8 cellular contexts compared by ENCODE assay signal in genomic region chr3:52537726-52538421, GRCh38. TPM values are rescaled to one million over a fixed set of nuclear protein-coding genes. Genes with fewer than 3 reads are reported as not detected.
DNase-seq lines count a peak whose midpoint lies in the region; ATAC-seq and TF ChIP-seq lines count a peak whose summit lies in the region.

No MANE protein-coding gene starts in this region.

- H3K4me2 ChIP-seq in BLaER1: peak overlapping the region; percentile 95

- H3K9ac ChIP-seq in BLaER1 (peak overlapping the region; percentile 87), colonic mucosa (ENCODE audit: low read depth in 2 of 2, low read length in 2 of 2) (peak overlapping the region in 1 of 2 donors; percentile 95)

- peaks cover 0 to 2% of the 10 kb centered on the region in 2 donors for H3K27me3 Mint-ChIP-seq in natural killer cell treated with Interleukin-12 subunit alpha and Interleukin-12 subunit beta and Interleukin-15 and Interleukin-18, amount 100 ng/mL, for 72 hours

- no peaks in the 10 kb centered on the region for H3K27me3 ChIP-seq in BLaER1
- H3K27me3 ChIP-seq in MG63: no peaks in the 10 kb centered on the region
- no peaks in the 10 kb centered on the region for H3K27me3 ChIP-seq in colonic mucosa

- H3K4me3 ChIP-seq in BLaER1 (peak overlapping the region; percentile 81), MG63 (peak overlapping the region; percentile 84), colonic mucosa (peak overlapping the region; percentile 75)

- no peak for TF ChIP-seq CTCF in colonic mucosa (IDR thresholded peaks at IDR 0.05)

- peaks cover 45% of the 10 kb centered on the region for H3K4me1 ChIP-seq in BLaER1
- H3K4me1 ChIP-seq in colonic mucosa: peaks cover 14% of the 10 kb centered on the region

- no peaks in the 10 kb centered on the region for H3K9me3 Mint-ChIP-seq in natural killer cell treated with Interleukin-12 subunit alpha and Interleukin-12 subunit beta and Interleukin-15 and Interleukin-18, amount 100 ng/mL, for 72 hours

- peaks cover 49% of the 10 kb centered on the region for H4K20me1 ChIP-seq in BLaER1

- intact Hi-C loops in colonic mucosa (cut with DNase I): no loop called here

- no peak for ATAC-seq in natural killer cell treated with Interleukin-12 subunit alpha and Interleukin-12 subunit beta and Interleukin-15 and Interleukin-18, amount 100 ng/mL, for 72 hours
- no peak for ATAC-seq in GM18502 (IDR thresholded peaks at IDR 0.05; ENCODE audit: poor library complexity, unreplicated experiment)

- H3K27ac ChIP-seq in BLaER1 (no peak overlapping the region), colonic mucosa (no peak overlapping the region)

- DNase-seq in MG63 (no peak), colonic mucosa (peak; percentile 18), cerebellar nuclear complex (lab: John Stamatoyannopoulos, UW) (no peak), DMS153 (lab: John Stamatoyannopoulos, UW) (no peak), HCEC 1CT (no peak)
- DNase-seq in natural killer cell treated with Interleukin-12 subunit alpha and Interleukin-12 subunit beta and Interleukin-15 and Interleukin-18, amount 100 ng/mL, for 72 hours (ENCODE audit: low spot score): no peak

- peak overlapping the region; percentile 91 to 93 for H3K27ac Mint-ChIP-seq in natural killer cell treated with Interleukin-12 subunit alpha and Interleukin-12 subunit beta and Interleukin-15 and Interleukin-18, amount 100 ng/mL, for 72 hours

- no peaks in the 10 kb centered on the region for H3K9me3 ChIP-seq in BLaER1
- H3K9me3 ChIP-seq in MG63: no peaks in the 10 kb centered on the region
- no peaks in the 10 kb centered on the region for H3K9me3 ChIP-seq in colonic mucosa

- peaks cover 26 to 44% of the 10 kb centered on the region in 2 donors for H3K4me1 Mint-ChIP-seq in natural killer cell treated with Interleukin-12 subunit alpha and Interleukin-12 subunit beta and Interleukin-15 and Interleukin-18, amount 100 ng/mL, for 72 hours (ENCODE audit: low read depth in 2 of 2)

- H3K36me3 Mint-ChIP-seq in natural killer cell treated with Interleukin-12 subunit alpha and Interleukin-12 subunit beta and Interleukin-15 and Interleukin-18, amount 100 ng/mL, for 72 hours: peaks cover 14% of the 10 kb centered on the region

- H3K4me3 Mint-ChIP-seq in natural killer cell treated with Interleukin-12 subunit alpha and Interleukin-12 subunit beta and Interleukin-15 and Interleukin-18, amount 100 ng/mL, for 72 hours: peak overlapping the region; percentile 95

- H3K36me3 ChIP-seq in BLaER1: peaks cover 37% of the 10 kb centered on the region
- peaks cover 15% of the 10 kb centered on the region for H3K36me3 ChIP-seq in MG63
- no peaks in the 10 kb centered on the region for H3K36me3 ChIP-seq in colonic mucosa

RNA-seq across cellular contexts. Expression of gene UQCC5, which starts 1.5 kb away (rescaled TPM):
- 0.20 TPM in 1 of 2 replicates, not detected in the other for total RNA-seq in MG63 (2014; rRNA removed; shearing (Covaris generic); ENCODE audit: low replicate concordance)
- 10 to 100 TPM in 1 of 2 donors, 1 to 10 TPM in 1; 9.0 to 11.3 TPM for total RNA-seq in colonic mucosa
- total RNA-seq in natural killer cell treated with Interleukin-12 subunit alpha and Interleukin-12 subunit beta and Interleukin-15 and Interleukin-18, amount 100 ng/mL, for 72 hours: 10 to 100 TPM in 1 of 2 donors, 1 to 10 TPM in 1; 6.7 to 18.0 TPM

RNA-seq across cellular contexts. Expression of gene NT5DC2, which starts 4.2 kb away (rescaled TPM):
- 7.2 and 21.5 TPM in 2 replicates for total RNA-seq in MG63 (2014; rRNA removed; shearing (Covaris generic); ENCODE audit: low replicate concordance)
- total RNA-seq in colonic mucosa: 10 to 100 TPM; 12.5 to 49.1 TPM
- total RNA-seq in natural killer cell treated with Interleukin-12 subunit alpha and Interleukin-12 subunit beta and Interleukin-15 and Interleukin-18, amount 100 ng/mL, for 72 hours: 100 to 1,000 TPM in 1 of 2 donors, 10 to 100 TPM in 1; 59.7 to 166 TPM

RNA-seq across cellular contexts. Expression of gene STAB1, which starts 42.7 kb away (rescaled TPM):
- not detected in 2 replicates for total RNA-seq in MG63 (2014; rRNA removed; shearing (Covaris generic); ENCODE audit: low replicate concordance)
- 10 to 100 TPM; 41.1 to 46.5 TPM for total RNA-seq in colonic mucosa
- total RNA-seq in natural killer cell treated with Interleukin-12 subunit alpha and Interleukin-12 subunit beta and Interleukin-15 and Interleukin-18, amount 100 ng/mL, for 72 hours: under 1 TPM; 0.57 to 0.92 TPM

Comparison
In these comparisons a context has a peak if more than half of its experiments do, and no peak if none do; other contexts are left out.
1. RNA of gene STAB1, which starts 42.7 kb away (total RNA-seq): 41.1 to 46.5 TPM in colonic mucosa; 0.57 to 0.92 TPM in natural killer cell treated with Interleukin-12 subunit alpha and Interleukin-12 subunit beta and Interleukin-15 and Interleukin-18, amount 100 ng/mL, for 72 hours and not detected in MG63; every median in the first group is over 10 times any median in the second.
2. Peak in every context shown above with its lines, with median percentiles within 50 percentile points of each other: H3K4me3 ChIP-seq.